1 cellular context compared by ENCODE assay signal in genomic region chr1:205121660-205122488, GRCh38.
TF ChIP-seq lines count a peak whose summit lies in the region.

A gene with protein sequence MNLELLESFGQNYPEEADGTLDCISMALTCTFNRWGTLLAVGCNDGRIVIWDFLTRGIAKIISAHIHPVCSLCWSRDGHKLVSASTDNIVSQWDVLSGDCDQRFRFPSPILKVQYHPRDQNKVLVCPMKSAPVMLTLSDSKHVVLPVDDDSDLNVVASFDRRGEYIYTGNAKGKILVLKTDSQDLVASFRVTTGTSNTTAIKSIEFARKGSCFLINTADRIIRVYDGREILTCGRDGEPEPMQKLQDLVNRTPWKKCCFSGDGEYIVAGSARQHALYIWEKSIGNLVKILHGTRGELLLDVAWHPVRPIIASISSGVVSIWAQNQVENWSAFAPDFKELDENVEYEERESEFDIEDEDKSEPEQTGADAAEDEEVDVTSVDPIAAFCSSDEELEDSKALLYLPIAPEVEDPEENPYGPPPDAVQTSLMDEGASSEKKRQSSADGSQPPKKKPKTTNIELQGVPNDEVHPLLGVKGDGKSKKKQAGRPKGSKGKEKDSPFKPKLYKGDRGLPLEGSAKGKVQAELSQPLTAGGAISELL (minus strand): TSS chr1:205121978. CDS start chr1:205121873, 105 bp downstream.

TF ChIP-seq in HepG2, 621 proteins besides CTCF, POLR2A, EP300 and RAD21 (continued from another document and continues in another):
- TF ChIP-seq, protein P1, sequence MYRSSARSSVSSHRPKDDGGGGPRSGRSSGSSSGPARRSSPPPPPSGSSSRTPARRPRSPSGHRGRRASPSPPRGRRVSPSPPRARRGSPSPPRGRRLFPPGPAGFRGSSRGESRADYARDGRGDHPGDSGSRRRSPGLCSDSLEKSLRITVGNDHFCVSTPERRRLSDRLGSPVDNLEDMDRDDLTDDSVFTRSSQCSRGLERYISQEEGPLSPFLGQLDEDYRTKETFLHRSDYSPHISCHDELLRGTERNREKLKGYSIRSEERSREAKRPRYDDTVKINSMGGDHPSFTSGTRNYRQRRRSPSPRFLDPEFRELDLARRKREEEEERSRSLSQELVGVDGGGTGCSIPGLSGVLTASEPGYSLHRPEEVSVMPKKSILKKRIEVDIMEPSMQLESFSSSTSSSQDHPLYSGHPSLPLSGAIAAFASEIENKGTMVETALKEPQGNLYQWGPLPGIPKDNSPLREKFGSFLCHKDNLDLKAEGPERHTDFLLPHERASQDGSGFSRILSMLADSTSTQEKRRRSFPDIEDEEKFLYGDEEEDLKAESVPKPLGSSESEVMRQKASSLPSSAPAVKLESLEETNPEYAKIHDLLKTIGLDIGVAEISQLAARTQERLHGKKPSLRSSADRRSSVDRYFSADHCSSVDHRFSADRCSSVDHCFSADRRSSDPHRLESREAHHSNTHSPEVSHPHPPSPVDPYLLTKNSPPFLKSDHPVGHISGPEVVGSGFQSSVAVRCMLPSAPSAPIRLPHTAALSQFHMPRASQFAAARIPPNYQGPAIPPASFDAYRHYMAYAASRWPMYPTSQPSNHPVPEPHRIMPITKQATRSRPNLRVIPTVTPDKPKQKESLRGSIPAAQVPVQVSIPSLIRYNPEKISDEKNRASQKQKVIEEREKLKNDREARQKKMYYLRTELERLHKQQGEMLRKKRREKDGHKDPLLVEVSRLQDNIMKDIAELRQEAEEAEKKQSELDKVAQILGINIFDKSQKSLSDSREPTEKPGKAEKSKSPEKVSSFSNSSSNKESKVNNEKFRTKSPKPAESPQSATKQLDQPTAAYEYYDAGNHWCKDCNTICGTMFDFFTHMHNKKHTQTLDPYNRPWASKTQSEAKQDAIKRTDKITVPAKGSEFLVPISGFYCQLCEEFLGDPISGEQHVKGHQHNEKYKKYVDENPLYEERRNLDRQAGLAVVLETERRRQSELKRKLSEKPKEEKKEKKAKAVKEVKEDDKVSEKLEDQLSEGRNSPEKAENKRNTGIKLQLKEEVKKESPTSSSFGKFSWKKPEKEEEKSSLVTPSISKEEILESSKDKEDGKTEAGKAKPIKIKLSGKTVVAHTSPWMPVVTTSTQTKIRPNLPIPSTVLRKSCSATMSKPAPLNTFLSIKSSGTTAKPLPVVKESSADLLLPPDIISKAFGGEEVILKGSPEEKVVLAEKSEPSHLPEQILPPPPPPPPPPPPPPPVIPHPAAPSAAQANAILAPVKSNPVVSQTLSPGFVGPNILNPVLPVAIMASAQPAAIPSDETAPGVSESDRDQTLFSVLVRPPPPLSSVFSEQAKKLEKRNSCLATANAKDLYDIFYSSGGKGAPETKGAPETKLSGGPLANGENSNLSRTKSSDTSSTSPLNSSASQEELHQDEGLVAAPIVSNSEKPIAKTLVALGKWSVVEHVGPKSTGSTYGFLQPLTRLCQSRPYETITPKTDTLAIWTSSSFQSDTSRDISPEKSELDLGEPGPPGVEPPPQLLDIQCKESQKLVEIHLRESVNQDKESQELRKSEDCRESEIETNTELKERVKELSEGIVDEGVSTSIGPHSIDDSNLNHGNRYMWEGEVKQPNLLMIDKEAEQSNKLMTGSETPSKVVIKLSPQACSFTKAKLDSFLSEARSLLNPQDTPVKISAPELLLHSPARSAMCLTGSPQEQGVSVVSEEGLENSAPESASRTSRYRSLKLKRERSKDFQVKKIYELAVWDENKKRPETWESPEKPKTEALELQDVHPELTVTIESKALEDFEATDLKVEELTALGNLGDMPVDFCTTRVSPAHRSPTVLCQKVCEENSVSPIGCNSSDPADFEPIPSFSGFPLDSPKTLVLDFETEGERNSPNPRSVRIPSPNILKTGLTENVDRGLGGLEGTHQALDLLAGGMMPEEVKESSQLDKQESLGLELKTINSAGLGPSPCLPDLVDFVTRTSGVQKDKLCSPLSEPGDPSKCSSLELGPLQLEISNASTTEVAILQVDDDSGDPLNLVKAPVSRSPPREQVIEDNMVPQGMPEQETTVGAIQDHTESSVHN (CRISPR knock-in tag; IDR thresholded peaks at IDR 0.05), result no peak
- TF ChIP-seq ZNF274 (CRISPR knock-in tag; IDR thresholded peaks at IDR 0.05) (0 out of 2 replicates have a peak, but pooled peaks have one; percentile 53), SNAPC5 (CRISPR knock-in tag; IDR thresholded peaks at IDR 0.05; ENCODE audit: borderline replicate concordance) (no peak), ZNF841 (CRISPR knock-in tag; IDR thresholded peaks at IDR 0.05; ENCODE audit: borderline replicate concordance) (no peak), ZNF703 (CRISPR knock-in tag; IDR thresholded peaks at IDR 0.05; ENCODE audit: borderline replicate concordance) (no peak), ZNF280B (CRISPR knock-in tag; IDR thresholded peaks at IDR 0.05; ENCODE audit: borderline replicate concordance) (peak; percentile 87; the same call in 1 of the 2 replicates), ZFP36 (IDR thresholded peaks at IDR 0.05; ENCODE audit: borderline replicate concordance, low read depth, low read length, partially characterized antibody) (no peak), ZNF333 (CRISPR knock-in tag; IDR thresholded peaks at IDR 0.05; ENCODE audit: borderline replicate concordance) (no peak), ZNF484 (CRISPR knock-in tag; IDR thresholded peaks at IDR 0.05; ENCODE audit: borderline replicate concordance, low read depth) (no peak), ZNF839 (CRISPR knock-in tag; IDR thresholded peaks at IDR 0.05; ENCODE audit: borderline replicate concordance) (no peak), XRCC5 (optimal IDR thresholded peaks at IDR 0.05; ENCODE audit: low read length) (peak; percentile 99), KDM6A (CRISPR knock-in tag; IDR thresholded peaks at IDR 0.05; ENCODE audit: low read depth) (no peak), ZEB1 (IDR thresholded peaks at IDR 0.05; ENCODE audit: insufficient replicate concordance, low read depth) (peak; percentile 74), ZNF530 (CRISPR knock-in tag; IDR thresholded peaks at IDR 0.05; ENCODE audit: low read depth) (no peak), SRSF1 (optimal IDR thresholded peaks at IDR 0.05; ENCODE audit: low read depth, low read length) (peak; percentile 13), ZNF234 (CRISPR knock-in tag; conservative IDR thresholded peaks at IDR 0.05) (0 out of 2 replicates have a peak, but pooled peaks have one; percentile 53), PHF21A (CRISPR knock-in tag; IDR thresholded peaks at IDR 0.05) (peak; percentile 94), TCF7L2 (IDR thresholded peaks at IDR 0.05; ENCODE audit: low read depth, low read length) (no peak), ARHGAP35 (CRISPR knock-in tag; IDR thresholded peaks at IDR 0.05; ENCODE audit: borderline replicate concordance) (no peak), MYC (CRISPR knock-in tag; IDR thresholded peaks at IDR 0.05; ENCODE audit: borderline replicate concordance) (no peak), ZNF10 (CRISPR knock-in tag; IDR thresholded peaks at IDR 0.05; ENCODE audit: borderline replicate concordance, low read depth) (no peak), PHF8 (CRISPR knock-in tag; IDR thresholded peaks at IDR 0.05) (peak; percentile 94), TAF15 (IDR thresholded peaks at IDR 0.05; ENCODE audit: low read depth, low read length, poor library complexity, severe bottlenecking) (no peak), BRD4 (CRISPR knock-in tag; IDR thresholded peaks at IDR 0.05) (0 out of 2 replicates have a peak, but pooled peaks have one; percentile 57), XBP1 (CRISPR knock-in tag; IDR thresholded peaks at IDR 0.05) (no peak), ZNF615 (CRISPR knock-in tag; IDR thresholded peaks at IDR 0.05; ENCODE audit: borderline replicate concordance) (no peak), GABPB1 (CRISPR knock-in tag; IDR thresholded peaks at IDR 0.05) (peak; percentile 95), SMAD1 (CRISPR knock-in tag; IDR thresholded peaks at IDR 0.05; ENCODE audit: borderline replicate concordance, low read depth) (no peak), HDAC6 (IDR thresholded peaks at IDR 0.05; ENCODE audit: low read depth, low read length) (peak; percentile 100; the same call in 1 of the 2 replicates), RXRB (CRISPR knock-in tag; IDR thresholded peaks at IDR 0.05; ENCODE audit: borderline replicate concordance) (peak; percentile 76), CCDC6 (CRISPR knock-in tag; IDR thresholded peaks at IDR 0.05) (no peak), ARID2 (CRISPR knock-in tag; IDR thresholded peaks at IDR 0.05; ENCODE audit: borderline replicate concordance) (no peak), ZNF577 (CRISPR knock-in tag; IDR thresholded peaks at IDR 0.05; ENCODE audit: borderline replicate concordance, low read depth) (no peak)
- TF ChIP-seq, protein P2, sequence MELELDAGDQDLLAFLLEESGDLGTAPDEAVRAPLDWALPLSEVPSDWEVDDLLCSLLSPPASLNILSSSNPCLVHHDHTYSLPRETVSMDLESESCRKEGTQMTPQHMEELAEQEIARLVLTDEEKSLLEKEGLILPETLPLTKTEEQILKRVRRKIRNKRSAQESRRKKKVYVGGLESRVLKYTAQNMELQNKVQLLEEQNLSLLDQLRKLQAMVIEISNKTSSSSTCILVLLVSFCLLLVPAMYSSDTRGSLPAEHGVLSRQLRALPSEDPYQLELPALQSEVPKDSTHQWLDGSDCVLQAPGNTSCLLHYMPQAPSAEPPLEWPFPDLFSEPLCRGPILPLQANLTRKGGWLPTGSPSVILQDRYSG (CRISPR knock-in tag; IDR thresholded peaks at IDR 0.05), result no peak
- TF ChIP-seq, protein P3, sequence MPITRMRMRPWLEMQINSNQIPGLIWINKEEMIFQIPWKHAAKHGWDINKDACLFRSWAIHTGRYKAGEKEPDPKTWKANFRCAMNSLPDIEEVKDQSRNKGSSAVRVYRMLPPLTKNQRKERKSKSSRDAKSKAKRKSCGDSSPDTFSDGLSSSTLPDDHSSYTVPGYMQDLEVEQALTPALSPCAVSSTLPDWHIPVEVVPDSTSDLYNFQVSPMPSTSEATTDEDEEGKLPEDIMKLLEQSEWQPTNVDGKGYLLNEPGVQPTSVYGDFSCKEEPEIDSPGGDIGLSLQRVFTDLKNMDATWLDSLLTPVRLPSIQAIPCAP (CRISPR knock-in tag; IDR thresholded peaks at IDR 0.05; ENCODE audit: low read depth), result no peak
- TF ChIP-seq, protein P4, sequence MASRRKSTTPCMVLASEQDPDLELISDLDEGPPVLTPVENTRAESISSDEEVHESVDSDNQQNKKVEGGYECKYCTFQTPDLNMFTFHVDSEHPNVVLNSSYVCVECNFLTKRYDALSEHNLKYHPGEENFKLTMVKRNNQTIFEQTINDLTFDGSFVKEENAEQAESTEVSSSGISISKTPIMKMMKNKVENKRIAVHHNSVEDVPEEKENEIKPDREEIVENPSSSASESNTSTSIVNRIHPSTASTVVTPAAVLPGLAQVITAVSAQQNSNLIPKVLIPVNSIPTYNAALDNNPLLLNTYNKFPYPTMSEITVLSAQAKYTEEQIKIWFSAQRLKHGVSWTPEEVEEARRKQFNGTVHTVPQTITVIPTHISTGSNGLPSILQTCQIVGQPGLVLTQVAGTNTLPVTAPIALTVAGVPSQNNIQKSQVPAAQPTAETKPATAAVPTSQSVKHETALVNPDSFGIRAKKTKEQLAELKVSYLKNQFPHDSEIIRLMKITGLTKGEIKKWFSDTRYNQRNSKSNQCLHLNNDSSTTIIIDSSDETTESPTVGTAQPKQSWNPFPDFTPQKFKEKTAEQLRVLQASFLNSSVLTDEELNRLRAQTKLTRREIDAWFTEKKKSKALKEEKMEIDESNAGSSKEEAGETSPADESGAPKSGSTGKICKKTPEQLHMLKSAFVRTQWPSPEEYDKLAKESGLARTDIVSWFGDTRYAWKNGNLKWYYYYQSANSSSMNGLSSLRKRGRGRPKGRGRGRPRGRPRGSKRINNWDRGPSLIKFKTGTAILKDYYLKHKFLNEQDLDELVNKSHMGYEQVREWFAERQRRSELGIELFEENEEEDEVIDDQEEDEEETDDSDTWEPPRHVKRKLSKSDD (CRISPR knock-in tag; IDR thresholded peaks at IDR 0.05; ENCODE audit: low read depth), result peak; percentile 61; the same call in 1 of the 2 replicates
- TF ChIP-seq, protein P5, sequence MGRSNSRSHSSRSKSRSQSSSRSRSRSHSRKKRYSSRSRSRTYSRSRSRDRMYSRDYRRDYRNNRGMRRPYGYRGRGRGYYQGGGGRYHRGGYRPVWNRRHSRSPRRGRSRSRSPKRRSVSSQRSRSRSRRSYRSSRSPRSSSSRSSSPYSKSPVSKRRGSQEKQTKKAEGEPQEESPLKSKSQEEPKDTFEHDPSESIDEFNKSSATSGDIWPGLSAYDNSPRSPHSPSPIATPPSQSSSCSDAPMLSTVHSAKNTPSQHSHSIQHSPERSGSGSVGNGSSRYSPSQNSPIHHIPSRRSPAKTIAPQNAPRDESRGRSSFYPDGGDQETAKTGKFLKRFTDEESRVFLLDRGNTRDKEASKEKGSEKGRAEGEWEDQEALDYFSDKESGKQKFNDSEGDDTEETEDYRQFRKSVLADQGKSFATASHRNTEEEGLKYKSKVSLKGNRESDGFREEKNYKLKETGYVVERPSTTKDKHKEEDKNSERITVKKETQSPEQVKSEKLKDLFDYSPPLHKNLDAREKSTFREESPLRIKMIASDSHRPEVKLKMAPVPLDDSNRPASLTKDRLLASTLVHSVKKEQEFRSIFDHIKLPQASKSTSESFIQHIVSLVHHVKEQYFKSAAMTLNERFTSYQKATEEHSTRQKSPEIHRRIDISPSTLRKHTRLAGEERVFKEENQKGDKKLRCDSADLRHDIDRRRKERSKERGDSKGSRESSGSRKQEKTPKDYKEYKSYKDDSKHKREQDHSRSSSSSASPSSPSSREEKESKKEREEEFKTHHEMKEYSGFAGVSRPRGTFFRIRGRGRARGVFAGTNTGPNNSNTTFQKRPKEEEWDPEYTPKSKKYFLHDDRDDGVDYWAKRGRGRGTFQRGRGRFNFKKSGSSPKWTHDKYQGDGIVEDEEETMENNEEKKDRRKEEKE (IDR thresholded peaks at IDR 0.05), result no peak
- TF ChIP-seq, protein P6, sequence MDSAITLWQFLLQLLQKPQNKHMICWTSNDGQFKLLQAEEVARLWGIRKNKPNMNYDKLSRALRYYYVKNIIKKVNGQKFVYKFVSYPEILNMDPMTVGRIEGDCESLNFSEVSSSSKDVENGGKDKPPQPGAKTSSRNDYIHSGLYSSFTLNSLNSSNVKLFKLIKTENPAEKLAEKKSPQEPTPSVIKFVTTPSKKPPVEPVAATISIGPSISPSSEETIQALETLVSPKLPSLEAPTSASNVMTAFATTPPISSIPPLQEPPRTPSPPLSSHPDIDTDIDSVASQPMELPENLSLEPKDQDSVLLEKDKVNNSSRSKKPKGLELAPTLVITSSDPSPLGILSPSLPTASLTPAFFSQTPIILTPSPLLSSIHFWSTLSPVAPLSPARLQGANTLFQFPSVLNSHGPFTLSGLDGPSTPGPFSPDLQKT (CRISPR knock-in tag; IDR thresholded peaks at IDR 0.05; ENCODE audit: borderline replicate concordance), result no peak
- TF ChIP-seq, protein P7, sequence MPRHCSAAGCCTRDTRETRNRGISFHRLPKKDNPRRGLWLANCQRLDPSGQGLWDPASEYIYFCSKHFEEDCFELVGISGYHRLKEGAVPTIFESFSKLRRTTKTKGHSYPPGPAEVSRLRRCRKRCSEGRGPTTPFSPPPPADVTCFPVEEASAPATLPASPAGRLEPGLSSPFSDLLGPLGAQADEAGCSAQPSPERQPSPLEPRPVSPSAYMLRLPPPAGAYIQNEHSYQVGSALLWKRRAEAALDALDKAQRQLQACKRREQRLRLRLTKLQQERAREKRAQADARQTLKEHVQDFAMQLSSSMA (CRISPR knock-in tag; IDR thresholded peaks at IDR 0.05), result peak; percentile 95
